1 cellular context compared by ENCODE assay signal in the genomic region with DNA sequence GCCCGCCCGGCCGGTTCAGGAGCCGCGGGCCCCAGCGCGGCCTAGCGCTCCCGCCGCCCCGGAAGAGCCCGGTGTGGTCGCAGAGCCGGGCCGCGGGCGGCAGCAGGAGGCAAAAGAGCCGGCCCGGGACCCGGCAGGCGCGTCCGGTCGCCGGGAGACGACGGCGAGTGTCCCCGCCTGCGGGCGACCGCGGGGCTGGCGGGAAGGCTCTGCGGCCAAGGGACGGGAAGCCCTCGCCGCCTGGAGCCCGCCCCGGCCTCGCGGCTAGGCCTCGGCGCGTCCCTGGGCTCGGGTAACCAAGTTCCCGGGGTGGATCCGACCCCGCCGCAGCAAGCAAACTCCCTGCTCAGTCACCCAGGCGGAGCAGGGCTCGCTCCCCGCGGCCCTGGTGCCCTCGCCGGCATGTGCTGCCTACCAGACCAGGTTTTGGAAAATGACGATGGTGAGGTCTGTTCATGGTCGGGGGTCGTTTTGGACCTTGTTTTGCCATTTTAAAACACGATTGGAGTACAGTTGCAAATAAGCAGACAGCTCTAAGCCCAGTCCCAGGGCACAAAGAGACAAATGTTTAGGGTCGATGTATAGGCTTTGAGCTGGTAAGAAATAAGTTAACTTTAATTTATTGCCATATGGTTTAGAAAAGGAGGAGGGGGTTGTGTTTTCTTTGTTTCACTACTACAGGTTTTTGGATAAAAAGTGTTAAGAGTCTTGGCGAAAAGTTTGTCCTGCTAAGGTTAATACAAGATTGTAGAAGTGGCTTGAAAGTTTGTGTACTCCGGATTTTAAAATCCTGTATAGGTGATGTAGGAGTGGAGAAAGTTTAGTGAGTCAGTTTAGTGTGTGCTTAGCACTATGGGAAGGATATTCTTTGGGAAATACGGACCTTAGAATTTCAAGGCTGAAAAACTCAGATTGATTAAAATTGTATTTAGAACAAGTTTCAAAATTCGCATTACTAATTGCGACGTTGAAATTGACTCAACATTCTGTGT.
A peak's percentile ranks its signal among the peaks of the same experiment; 100 is the strongest.
TF ChIP-seq lines count a peak whose summit lies in the region.

No MANE protein-coding gene starts in this region.

TF ChIP-seq in HepG2, 621 proteins besides CTCF, POLR2A, EP300 and RAD21 (continued from another document and continues in another):
- TF ChIP-seq ZBTB42 (CRISPR knock-in tag; IDR thresholded peaks at IDR 0.05): no peak
- no peak for TF ChIP-seq ZNF10 (CRISPR knock-in tag; IDR thresholded peaks at IDR 0.05; ENCODE audit: borderline replicate concordance, low read depth)
- no peak for TF ChIP-seq HNRNPK (IDR thresholded peaks at IDR 0.05; ENCODE audit: low read depth, low read length, poor library complexity, severe bottlenecking)
- no peak for TF ChIP-seq JUND (CRISPR knock-in tag; IDR thresholded peaks at IDR 0.05)
- TF ChIP-seq, protein P1, sequence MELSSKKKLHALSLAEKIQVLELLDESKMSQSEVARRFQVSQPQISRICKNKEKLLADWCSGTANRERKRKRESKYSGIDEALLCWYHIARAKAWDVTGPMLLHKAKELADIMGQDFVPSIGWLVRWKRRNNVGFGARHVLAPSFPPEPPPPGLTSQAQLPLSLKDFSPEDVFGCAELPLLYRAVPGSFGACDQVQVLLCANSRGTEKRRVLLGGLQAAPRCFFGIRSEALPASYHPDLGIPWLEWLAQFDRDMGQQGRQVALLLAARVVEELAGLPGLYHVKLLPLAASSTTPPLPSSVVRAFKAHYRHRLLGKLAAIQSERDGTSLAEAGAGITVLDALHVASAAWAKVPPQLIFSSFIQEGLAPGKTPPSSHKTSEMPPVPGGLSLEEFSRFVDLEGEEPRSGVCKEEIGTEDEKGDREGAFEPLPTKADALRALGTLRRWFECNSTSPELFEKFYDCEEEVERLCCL (CRISPR knock-in tag; IDR thresholded peaks at IDR 0.05; ENCODE audit: borderline replicate concordance): no peak
- no peak for TF ChIP-seq SRSF1 (optimal IDR thresholded peaks at IDR 0.05; ENCODE audit: low read depth, low read length)
- no peak for TF ChIP-seq BCL6 (CRISPR knock-in tag; IDR thresholded peaks at IDR 0.05)
- TF ChIP-seq RFX5 (IDR thresholded peaks at IDR 0.05; ENCODE audit: low read depth, low read length): no peak
- no peak; the same call in 1 of the 2 replicates for TF ChIP-seq SATB2 (CRISPR knock-in tag; IDR thresholded peaks at IDR 0.05)
- TF ChIP-seq IKZF1 (IDR thresholded peaks at IDR 0.05): no peak
- no peak for TF ChIP-seq ZNF761 (CRISPR knock-in tag; conservative IDR thresholded peaks at IDR 0.05)
- no peak for TF ChIP-seq SOX13 (IDR thresholded peaks at IDR 0.05)
- no peak for TF ChIP-seq SOX13 (CRISPR knock-in tag; conservative IDR thresholded peaks at IDR 0.05 in 1 of 2, IDR thresholded peaks at IDR 0.05 in 1 of 2)
- no peak for TF ChIP-seq ZEB1 (IDR thresholded peaks at IDR 0.05; ENCODE audit: insufficient replicate concordance, low read depth)
- TF ChIP-seq CEBPB (IDR thresholded peaks at IDR 0.05; ENCODE audit: borderline replicate concordance, low read depth, low read length): no peak
- TF ChIP-seq AGO1 (IDR thresholded peaks at IDR 0.05; ENCODE audit: low read depth, low read length, poor library complexity, severe bottlenecking): no peak
- no peak for TF ChIP-seq NR2C2 (CRISPR knock-in tag; IDR thresholded peaks at IDR 0.05; ENCODE audit: borderline replicate concordance)
- TF ChIP-seq ERF (CRISPR knock-in tag; IDR thresholded peaks at IDR 0.05): no peak
- no peak for TF ChIP-seq ZFP36L1 (CRISPR knock-in tag; IDR thresholded peaks at IDR 0.05)
- no peak for TF ChIP-seq ZNF614 (CRISPR knock-in tag; IDR thresholded peaks at IDR 0.05; ENCODE audit: borderline replicate concordance)
- TF ChIP-seq WIZ (CRISPR knock-in tag; IDR thresholded peaks at IDR 0.05): no peak
- peak; percentile 85; the same call in 1 of the 2 replicates for TF ChIP-seq ZNF558 (CRISPR knock-in tag; IDR thresholded peaks at IDR 0.05; ENCODE audit: borderline replicate concordance)
- no peak for TF ChIP-seq POLR2G (IDR thresholded peaks at IDR 0.05; ENCODE audit: low read depth, low read length)
- TF ChIP-seq, protein P2, sequence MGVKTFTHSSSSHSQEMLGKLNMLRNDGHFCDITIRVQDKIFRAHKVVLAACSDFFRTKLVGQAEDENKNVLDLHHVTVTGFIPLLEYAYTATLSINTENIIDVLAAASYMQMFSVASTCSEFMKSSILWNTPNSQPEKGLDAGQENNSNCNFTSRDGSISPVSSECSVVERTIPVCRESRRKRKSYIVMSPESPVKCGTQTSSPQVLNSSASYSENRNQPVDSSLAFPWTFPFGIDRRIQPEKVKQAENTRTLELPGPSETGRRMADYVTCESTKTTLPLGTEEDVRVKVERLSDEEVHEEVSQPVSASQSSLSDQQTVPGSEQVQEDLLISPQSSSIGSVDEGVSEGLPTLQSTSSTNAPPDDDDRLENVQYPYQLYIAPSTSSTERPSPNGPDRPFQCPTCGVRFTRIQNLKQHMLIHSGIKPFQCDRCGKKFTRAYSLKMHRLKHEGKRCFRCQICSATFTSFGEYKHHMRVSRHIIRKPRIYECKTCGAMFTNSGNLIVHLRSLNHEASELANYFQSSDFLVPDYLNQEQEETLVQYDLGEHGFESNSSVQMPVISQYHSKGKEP (CRISPR knock-in tag; IDR thresholded peaks at IDR 0.05): no peak
- TF ChIP-seq NFE2L2 (IDR thresholded peaks at IDR 0.05; ENCODE audit: low read length): no peak
- TF ChIP-seq ZNF577 (CRISPR knock-in tag; IDR thresholded peaks at IDR 0.05; ENCODE audit: borderline replicate concordance, low read depth): no peak
- TF ChIP-seq, protein P3, sequence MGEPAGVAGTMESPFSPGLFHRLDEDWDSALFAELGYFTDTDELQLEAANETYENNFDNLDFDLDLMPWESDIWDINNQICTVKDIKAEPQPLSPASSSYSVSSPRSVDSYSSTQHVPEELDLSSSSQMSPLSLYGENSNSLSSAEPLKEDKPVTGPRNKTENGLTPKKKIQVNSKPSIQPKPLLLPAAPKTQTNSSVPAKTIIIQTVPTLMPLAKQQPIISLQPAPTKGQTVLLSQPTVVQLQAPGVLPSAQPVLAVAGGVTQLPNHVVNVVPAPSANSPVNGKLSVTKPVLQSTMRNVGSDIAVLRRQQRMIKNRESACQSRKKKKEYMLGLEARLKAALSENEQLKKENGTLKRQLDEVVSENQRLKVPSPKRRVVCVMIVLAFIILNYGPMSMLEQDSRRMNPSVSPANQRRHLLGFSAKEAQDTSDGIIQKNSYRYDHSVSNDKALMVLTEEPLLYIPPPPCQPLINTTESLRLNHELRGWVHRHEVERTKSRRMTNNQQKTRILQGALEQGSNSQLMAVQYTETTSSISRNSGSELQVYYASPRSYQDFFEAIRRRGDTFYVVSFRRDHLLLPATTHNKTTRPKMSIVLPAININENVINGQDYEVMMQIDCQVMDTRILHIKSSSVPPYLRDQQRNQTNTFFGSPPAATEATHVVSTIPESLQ (CRISPR knock-in tag; conservative IDR thresholded peaks at IDR 0.05): no peak
- TF ChIP-seq ZNF33B (CRISPR knock-in tag; IDR thresholded peaks at IDR 0.05): no peak
- peak; percentile 68; the same call in 1 of the 2 replicates for TF ChIP-seq ZNF446 (CRISPR knock-in tag; IDR thresholded peaks at IDR 0.05)
- TF ChIP-seq, protein P4, sequence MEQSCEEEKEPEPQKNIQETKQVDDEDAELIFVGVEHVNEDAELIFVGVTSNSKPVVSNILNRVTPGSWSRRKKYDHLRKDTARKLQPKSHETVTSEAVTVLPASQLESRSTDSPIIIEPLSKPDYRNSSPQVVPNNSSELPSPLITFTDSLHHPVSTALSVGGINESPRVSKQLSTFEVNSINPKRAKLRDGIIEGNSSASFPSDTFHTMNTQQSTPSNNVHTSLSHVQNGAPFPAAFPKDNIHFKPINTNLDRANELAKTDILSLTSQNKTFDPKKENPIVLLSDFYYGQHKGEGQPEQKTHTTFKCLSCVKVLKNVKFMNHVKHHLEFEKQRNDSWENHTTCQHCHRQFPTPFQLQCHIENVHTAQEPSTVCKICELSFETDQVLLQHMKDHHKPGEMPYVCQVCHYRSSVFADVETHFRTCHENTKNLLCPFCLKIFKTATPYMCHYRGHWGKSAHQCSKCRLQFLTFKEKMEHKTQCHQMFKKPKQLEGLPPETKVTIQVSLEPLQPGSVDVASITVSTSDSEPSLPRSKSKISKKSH (CRISPR knock-in tag; IDR thresholded peaks at IDR 0.05; ENCODE audit: borderline replicate concordance): peak; percentile 64; the same call in 1 of the 2 replicates
- TF ChIP-seq, protein P5, sequence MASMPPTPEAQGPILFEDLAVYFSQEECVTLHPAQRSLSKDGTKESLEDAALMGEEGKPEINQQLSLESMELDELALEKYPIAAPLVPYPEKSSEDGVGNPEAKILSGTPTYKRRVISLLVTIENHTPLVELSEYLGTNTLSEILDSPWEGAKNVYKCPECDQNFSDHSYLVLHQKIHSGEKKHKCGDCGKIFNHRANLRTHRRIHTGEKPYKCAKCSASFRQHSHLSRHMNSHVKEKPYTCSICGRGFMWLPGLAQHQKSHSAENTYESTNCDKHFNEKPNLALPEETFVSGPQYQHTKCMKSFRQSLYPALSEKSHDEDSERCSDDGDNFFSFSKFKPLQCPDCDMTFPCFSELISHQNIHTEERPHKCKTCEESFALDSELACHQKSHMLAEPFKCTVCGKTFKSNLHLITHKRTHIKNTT (CRISPR knock-in tag; IDR thresholded peaks at IDR 0.05): no peak
- TF ChIP-seq SOX5 (CRISPR knock-in tag; IDR thresholded peaks at IDR 0.05; ENCODE audit: borderline replicate concordance): no peak
- TF ChIP-seq ARNT2 (CRISPR knock-in tag; IDR thresholded peaks at IDR 0.05; ENCODE audit: low read depth): no peak
- TF ChIP-seq, protein P6, sequence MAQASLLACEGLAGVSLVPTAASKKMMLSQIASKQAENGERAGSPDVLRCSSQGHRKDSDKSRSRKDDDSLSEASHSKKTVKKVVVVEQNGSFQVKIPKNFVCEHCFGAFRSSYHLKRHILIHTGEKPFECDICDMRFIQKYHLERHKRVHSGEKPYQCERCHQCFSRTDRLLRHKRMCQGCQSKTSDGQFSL (CRISPR knock-in tag; IDR thresholded peaks at IDR 0.05): no peak
- TF ChIP-seq, protein P7, sequence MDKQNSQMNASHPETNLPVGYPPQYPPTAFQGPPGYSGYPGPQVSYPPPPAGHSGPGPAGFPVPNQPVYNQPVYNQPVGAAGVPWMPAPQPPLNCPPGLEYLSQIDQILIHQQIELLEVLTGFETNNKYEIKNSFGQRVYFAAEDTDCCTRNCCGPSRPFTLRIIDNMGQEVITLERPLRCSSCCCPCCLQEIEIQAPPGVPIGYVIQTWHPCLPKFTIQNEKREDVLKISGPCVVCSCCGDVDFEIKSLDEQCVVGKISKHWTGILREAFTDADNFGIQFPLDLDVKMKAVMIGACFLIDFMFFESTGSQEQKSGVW (CRISPR knock-in tag; IDR thresholded peaks at IDR 0.05; ENCODE audit: borderline replicate concordance): no peak
- no peak for TF ChIP-seq SP2 (CRISPR knock-in tag; IDR thresholded peaks at IDR 0.05)
- TF ChIP-seq, protein P8, sequence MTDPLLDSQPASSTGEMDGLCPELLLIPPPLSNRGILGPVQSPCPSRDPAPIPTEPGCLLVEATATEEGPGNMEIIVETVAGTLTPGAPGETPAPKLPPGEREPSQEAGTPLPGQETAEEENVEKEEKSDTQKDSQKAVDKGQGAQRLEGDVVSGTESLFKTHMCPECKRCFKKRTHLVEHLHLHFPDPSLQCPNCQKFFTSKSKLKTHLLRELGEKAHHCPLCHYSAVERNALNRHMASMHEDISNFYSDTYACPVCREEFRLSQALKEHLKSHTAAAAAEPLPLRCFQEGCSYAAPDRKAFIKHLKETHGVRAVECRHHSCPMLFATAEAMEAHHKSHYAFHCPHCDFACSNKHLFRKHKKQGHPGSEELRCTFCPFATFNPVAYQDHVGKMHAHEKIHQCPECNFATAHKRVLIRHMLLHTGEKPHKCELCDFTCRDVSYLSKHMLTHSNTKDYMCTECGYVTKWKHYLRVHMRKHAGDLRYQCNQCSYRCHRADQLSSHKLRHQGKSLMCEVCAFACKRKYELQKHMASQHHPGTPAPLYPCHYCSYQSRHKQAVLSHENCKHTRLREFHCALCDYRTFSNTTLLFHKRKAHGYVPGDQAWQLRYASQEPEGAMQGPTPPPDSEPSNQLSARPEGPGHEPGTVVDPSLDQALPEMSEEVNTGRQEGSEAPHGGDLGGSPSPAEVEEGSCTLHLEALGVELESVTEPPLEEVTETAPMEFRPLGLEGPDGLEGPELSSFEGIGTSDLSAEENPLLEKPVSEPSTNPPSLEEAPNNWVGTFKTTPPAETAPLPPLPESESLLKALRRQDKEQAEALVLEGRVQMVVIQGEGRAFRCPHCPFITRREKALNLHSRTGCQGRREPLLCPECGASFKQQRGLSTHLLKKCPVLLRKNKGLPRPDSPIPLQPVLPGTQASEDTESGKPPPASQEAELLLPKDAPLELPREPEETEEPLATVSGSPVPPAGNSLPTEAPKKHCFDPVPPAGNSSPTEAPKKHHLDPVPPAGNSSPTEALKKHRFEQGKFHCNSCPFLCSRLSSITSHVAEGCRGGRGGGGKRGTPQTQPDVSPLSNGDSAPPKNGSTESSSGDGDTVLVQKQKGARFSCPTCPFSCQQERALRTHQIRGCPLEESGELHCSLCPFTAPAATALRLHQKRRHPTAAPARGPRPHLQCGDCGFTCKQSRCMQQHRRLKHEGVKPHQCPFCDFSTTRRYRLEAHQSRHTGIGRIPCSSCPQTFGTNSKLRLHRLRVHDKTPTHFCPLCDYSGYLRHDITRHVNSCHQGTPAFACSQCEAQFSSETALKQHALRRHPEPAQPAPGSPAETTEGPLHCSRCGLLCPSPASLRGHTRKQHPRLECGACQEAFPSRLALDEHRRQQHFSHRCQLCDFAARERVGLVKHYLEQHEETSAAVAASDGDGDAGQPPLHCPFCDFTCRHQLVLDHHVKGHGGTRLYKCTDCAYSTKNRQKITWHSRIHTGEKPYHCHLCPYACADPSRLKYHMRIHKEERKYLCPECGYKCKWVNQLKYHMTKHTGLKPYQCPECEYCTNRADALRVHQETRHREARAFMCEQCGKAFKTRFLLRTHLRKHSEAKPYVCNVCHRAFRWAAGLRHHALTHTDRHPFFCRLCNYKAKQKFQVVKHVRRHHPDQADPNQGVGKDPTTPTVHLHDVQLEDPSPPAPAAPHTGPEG (CRISPR knock-in tag; IDR thresholded peaks at IDR 0.05): no peak; the same call in 1 of the 2 replicates
- TF ChIP-seq, protein P9, sequence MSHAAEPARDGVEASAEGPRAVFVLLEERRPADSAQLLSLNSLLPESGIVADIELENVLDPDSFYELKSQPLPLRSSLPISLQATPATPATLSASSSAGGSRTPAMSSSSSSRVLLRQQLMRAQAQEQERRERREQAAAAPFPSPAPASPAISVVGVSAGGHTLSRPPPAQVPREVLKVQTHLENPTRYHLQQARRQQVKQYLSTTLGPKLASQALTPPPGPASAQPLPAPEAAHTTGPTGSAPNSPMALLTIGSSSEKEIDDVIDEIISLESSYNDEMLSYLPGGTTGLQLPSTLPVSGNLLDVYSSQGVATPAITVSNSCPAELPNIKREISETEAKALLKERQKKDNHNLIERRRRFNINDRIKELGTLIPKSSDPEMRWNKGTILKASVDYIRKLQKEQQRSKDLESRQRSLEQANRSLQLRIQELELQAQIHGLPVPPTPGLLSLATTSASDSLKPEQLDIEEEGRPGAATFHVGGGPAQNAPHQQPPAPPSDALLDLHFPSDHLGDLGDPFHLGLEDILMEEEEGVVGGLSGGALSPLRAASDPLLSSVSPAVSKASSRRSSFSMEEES (CRISPR knock-in tag; IDR thresholded peaks at IDR 0.05): no peak
- TF ChIP-seq NFKB2 (CRISPR knock-in tag; IDR thresholded peaks at IDR 0.05; ENCODE audit: borderline replicate concordance): peak; percentile 59; the same call in 1 of the 2 replicates
- no peak for TF ChIP-seq ELF3 (CRISPR knock-in tag; IDR thresholded peaks at IDR 0.05)
- TF ChIP-seq MTA3 (CRISPR knock-in tag; IDR thresholded peaks at IDR 0.05): no peak
- TF ChIP-seq SALL2 (CRISPR knock-in tag; IDR thresholded peaks at IDR 0.05): 0 out of 2 replicates have a peak, but pooled peaks have one; percentile 8
- TF ChIP-seq IKZF4 (CRISPR knock-in tag; IDR thresholded peaks at IDR 0.05; ENCODE audit: borderline replicate concordance, low read depth, not compliant biosample characterization): no peak
- no peak for TF ChIP-seq HHEX (CRISPR knock-in tag; IDR thresholded peaks at IDR 0.05)
- TF ChIP-seq ZNF205 (CRISPR knock-in tag; IDR thresholded peaks at IDR 0.05): no peak
- TF ChIP-seq ATAD3A (CRISPR knock-in tag; IDR thresholded peaks at IDR 0.05): 0 out of 2 replicates have a peak, but pooled peaks have one; percentile 37
